ENCODE assay signal across 8 cellular contexts in the genomic region with DNA sequence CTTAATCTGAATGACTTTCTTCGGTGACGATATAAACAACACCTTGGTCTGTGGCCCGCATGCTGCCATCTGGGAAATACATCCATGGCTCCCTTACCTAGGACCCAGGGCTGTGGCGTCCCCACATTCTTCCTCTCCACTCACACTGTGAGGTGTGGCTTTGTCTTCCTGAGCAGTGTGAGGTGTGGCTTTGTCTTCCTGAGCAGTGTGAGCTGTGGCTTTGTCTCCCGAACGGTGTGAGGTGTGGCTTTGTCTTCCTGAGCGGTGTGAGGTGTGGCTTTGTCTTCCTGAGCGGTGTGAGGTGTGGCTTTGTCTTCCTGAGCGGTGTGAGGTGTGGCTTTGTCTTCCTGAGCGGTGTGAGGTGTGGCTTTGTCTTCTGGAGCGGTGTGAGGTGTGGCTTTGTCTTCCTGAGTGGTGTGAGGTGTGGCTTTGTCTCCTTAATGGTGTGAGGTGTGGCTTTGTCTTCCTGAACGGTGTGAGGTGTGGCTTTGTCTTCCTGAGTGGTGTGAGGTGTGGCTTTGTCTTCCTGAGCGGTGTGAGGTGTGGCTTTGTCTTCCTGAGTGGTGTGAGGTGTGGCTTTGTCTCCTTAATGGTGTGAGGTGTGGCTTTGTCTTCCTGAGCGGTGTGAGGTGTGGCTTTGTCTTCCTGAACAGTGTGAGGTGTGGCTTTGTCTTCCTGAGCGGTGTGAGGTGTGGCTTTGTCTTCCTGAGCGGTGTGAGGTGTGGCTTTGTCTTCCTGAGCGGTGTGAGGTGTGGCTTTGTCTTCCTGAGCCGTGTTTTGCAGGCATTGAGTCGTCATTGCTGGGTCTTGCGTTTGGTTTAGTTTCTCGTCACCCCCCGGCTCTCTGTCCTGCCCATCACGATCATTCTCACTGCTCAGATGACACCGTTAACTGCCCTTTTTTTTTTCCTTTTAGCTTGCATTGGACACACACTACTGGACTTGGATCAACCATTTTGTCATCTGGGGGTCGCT.
DNase-seq lines count a peak whose midpoint lies in the region; ATAC-seq and TF ChIP-seq lines count a peak whose summit lies in the region.
"Not testable (repeated sequence)": the region's sequence is repeated elsewhere in the genome, so short reads cannot be mapped to it uniquely, and the experiment has no call there.

No MANE protein-coding gene starts in this region.

- peak overlapping the region; percentile 61 for H3K4me2 ChIP-seq in BLaER1

- DNase-seq in NCI-H2081 (lab: John Stamatoyannopoulos, UW) (peak; percentile 39 to 52), sigmoid colon (peak; percentile 7)
- peak; percentile 73 for DNase-seq in activated CD4-positive, alpha-beta T cell treated with anti-CD3 and anti-CD28 coated beads for 36 hours
- DNase-seq in heart right ventricle = not testable (repeated sequence)

- peaks cover 15% of the 10 kb centered on the region; the same call in 1 of the 2 replicates for H3K27me3 ChIP-seq in BLaER1
- not testable (repeated sequence) for H3K27me3 ChIP-seq in heart right ventricle, sigmoid colon

- ATAC-seq in GM18870 (IDR thresholded peaks at IDR 0.05; ENCODE audit: unreplicated experiment) = peak; percentile 18
- ATAC-seq in HG02759 (IDR thresholded peaks at IDR 0.05; ENCODE audit: unreplicated experiment) = peak; percentile 24
- ATAC-seq in activated CD4-positive, alpha-beta T cell treated with anti-CD3 and anti-CD28 coated beads for 36 hours = peak; percentile 76
- ATAC-seq in heart right ventricle = peak in 1 of 8 donors; percentile 45

- peaks cover 16% of the 10 kb centered on the region for H3K4me1 Mint-ChIP-seq in activated CD4-positive, alpha-beta T cell treated with anti-CD3 and anti-CD28 coated beads for 36 hours
- peaks cover 17% of the 10 kb centered on the region for H3K4me1 Mint-ChIP-seq in activated naive CD8-positive, alpha-beta T cell (ENCODE audit: low read depth)

- TF ChIP-seq CTCF in heart right ventricle (IDR thresholded peaks at IDR 0.05); sigmoid colon (IDR thresholded peaks at IDR 0.05): not testable (repeated sequence)

- not testable (repeated sequence) for H3K4me3 ChIP-seq in BLaER1, heart right ventricle, sigmoid colon

- H3K9me3 ChIP-seq in BLaER1, heart right ventricle, sigmoid colon: not testable (repeated sequence)

- H3K36me3 ChIP-seq in BLaER1 (peaks cover 42% of the 10 kb centered on the region), heart right ventricle (peaks cover 0 to 76% (median 16%) of the 10 kb centered on the region in 9 donors), sigmoid colon (peaks cover 0 to 37% (median 7%) of the 10 kb centered on the region in 4 donors)

- H3K36me3 Mint-ChIP-seq in activated CD4-positive, alpha-beta T cell treated with anti-CD3 and anti-CD28 coated beads for 36 hours (ENCODE audit: low read depth) = peaks cover 36% of the 10 kb centered on the region
- not testable (repeated sequence) for H3K36me3 Mint-ChIP-seq in activated naive CD8-positive, alpha-beta T cell

- not testable (repeated sequence) for H3K27ac ChIP-seq in BLaER1
- H3K27ac ChIP-seq in heart right ventricle (peak overlapping the region in 7 of 10 donors; percentile 28 to 75 (median 54)), sigmoid colon (peak overlapping the region in 1 of 4 donors; percentile 8)

- POLR2A ChIA-PET in activated CD4-positive, alpha-beta T cell treated with anti-CD3 and anti-CD28 coated beads for 36 hours (lab: Charles Lee) = not testable (repeated sequence)

- not testable (repeated sequence) for H3K9me3 Mint-ChIP-seq in activated CD4-positive, alpha-beta T cell treated with anti-CD3 and anti-CD28 coated beads for 36 hours (ENCODE audit: low read depth); activated naive CD8-positive, alpha-beta T cell (ENCODE audit: low read depth)

- peaks cover 80% of the 10 kb centered on the region for H4K20me1 ChIP-seq in BLaER1

- not testable (repeated sequence) for TF ChIP-seq EP300 in sigmoid colon (IDR thresholded peaks at IDR 0.05)

- not testable (repeated sequence) for TF ChIP-seq POLR2A in sigmoid colon (IDR thresholded peaks at IDR 0.05)

- H3K4me1 ChIP-seq in BLaER1 (peaks cover 53% of the 10 kb centered on the region), heart right ventricle (peaks cover 0 to 18% (median 10%) of the 10 kb centered on the region in 9 donors)
- H3K4me1 ChIP-seq in sigmoid colon = not testable (repeated sequence)

- peak overlapping the region; percentile 46 for H3K4me3 Mint-ChIP-seq in activated CD4-positive, alpha-beta T cell treated with anti-CD3 and anti-CD28 coated beads for 36 hours
- H3K4me3 Mint-ChIP-seq in activated naive CD8-positive, alpha-beta T cell = peak overlapping the region; percentile 72

- not testable (repeated sequence) for H3K9ac ChIP-seq in BLaER1

- intact Hi-C loops in activated CD4-positive, alpha-beta T cell treated with anti-CD3 and anti-CD28 coated beads for 36 hours (cut with DNase I, micrococcal nuclease); sigmoid colon (cut with DNase I): not testable (repeated sequence)
- intact Hi-C loops in heart right ventricle (cut with DNase I) = loop anchor here in 3 of 10 donors (5.0 to 10.0 kb wide), 2 partner anchors 231 to 238 kb away; no protein-coding TSS in a partner anchor

- H3K27ac Mint-ChIP-seq in activated CD4-positive, alpha-beta T cell treated with anti-CD3 and anti-CD28 coated beads for 36 hours = peak overlapping the region; percentile 91
- peak overlapping the region; percentile 78 for H3K27ac Mint-ChIP-seq in activated naive CD8-positive, alpha-beta T cell

- not testable (repeated sequence) for H3K27me3 Mint-ChIP-seq in activated CD4-positive, alpha-beta T cell treated with anti-CD3 and anti-CD28 coated beads for 36 hours; activated naive CD8-positive, alpha-beta T cell

- 54 to 62% methylated on average over 25 of the region's 25 CpGs for WGBS in heart right ventricle, 2 donors
- WGBS in sigmoid colon, 2 donors = 29% methylated on average over 25 of the region's 25 CpGs

- CTCF ChIA-PET in activated CD4-positive, alpha-beta T cell treated with anti-CD3 and anti-CD28 coated beads for 36 hours (lab: Charles Lee) = interaction anchor here (1.0 to 2.7 kb wide), 4 partner anchors 135 to 307 kb away, joined by 3 to 20 read pairs (median 3); no protein-coding TSS in a partner anchor
